In genomic region chr5:67731886-67732285, GRCh38 we compare ENCODE assay signal across 18 cellular contexts.
DNase-seq lines count a peak whose midpoint lies in the region; ATAC-seq and TF ChIP-seq lines count a peak whose summit lies in the region.
"Had no signal": no experiment of that assay in that cellular context is flagged by ENCODE, and none has a peak within 500 bp of the region (broad histone marks: within the 10 kb centered on the region; RNA-seq: fewer than 3 reads in every experiment).

No MANE protein-coding gene starts in this region.

- H3K4me3 ChIP-seq in naive thymus-derived CD4-positive, alpha-beta T cell (ENCODE audit: low read length), result no peak overlapping the region

- CTCF ChIA-PET in naive thymus-derived CD4-positive, alpha-beta T cell (lab: Charles Lee), result no interaction called here
- CTCF ChIA-PET in MCF 10A (lab: Yijun Ruan, JAX), result no interaction called here

- H3K4me1 ChIP-seq in naive thymus-derived CD4-positive, alpha-beta T cell (ENCODE audit: control insufficient read depth in 2 of 2, insufficient read depth in 2 of 2, low read length in 2 of 2), result no peaks in the 10 kb centered on the region

- DNase-seq in NCI-H146 (lab: John Stamatoyannopoulos, UW) (peak; percentile 8), cerebellum (ENCODE audit: low spot score) (peak; percentile 67), medulla oblongata (ENCODE audit: extremely low spot score) (peak; percentile 94), sciatic nerve (ENCODE audit: low spot score) (no peak), MCF 10A (ENCODE audit: unreplicated experiment) (no peak)
- no peak for DNase-seq in naive thymus-derived CD4-positive, alpha-beta T cell
- no peak for DNase-seq in activated T-cell treated with anti-CD3 and anti-CD28 coated beads, Interleukin-2, amount 50 U/mL, for 24 hours
- DNase-seq: CD8-positive, alpha-beta memory T cell; DND-41; GOT3; Kasumi-1; NCI-H1105; NCI-H1694 treated with DMSO at 0.1 percent for 48 hours; NCI-H2107; NCI-H446; SW 1271 had no signal

- intact Hi-C loops in sciatic nerve (cut with DNase I) (no loop called here), MCF 10A (cut with micrococcal nuclease) (no loop called here)
- intact Hi-C loops in naive thymus-derived CD4-positive, alpha-beta T cell (cut with micrococcal nuclease), result no loop called here

- ATAC-seq in sciatic nerve, result peak; percentile 34
- no peak for ATAC-seq in naive thymus-derived CD4-positive, alpha-beta T cell
- ATAC-seq: HCT116, Right ventricle myocardium inferior had no signal

- POLR2A ChIA-PET in naive thymus-derived CD4-positive, alpha-beta T cell (lab: Charles Lee), result no interaction called here
- POLR2A ChIA-PET in MCF 10A (lab: Yijun Ruan, JAX), result interaction anchor here (0.7 kb wide), 1 partner anchor 484 kb away, joined by 3 read pairs; no protein-coding TSS in a partner anchor

- H3K27ac ChIP-seq in naive thymus-derived CD4-positive, alpha-beta T cell (ENCODE audit: low read depth, low read length), result no peak overlapping the region

- H3K27ac Mint-ChIP-seq in naive thymus-derived CD4-positive, alpha-beta T cell, result no peak overlapping the region
- no peak overlapping the region for H3K27ac Mint-ChIP-seq in activated T-cell treated with anti-CD3 and anti-CD28 coated beads, Interleukin-2, amount 50 U/mL, for 24 hours
- no peak overlapping the region for H3K27ac Mint-ChIP-seq in MCF 10A (ENCODE audit: low read depth, unreplicated experiment)

- H3K4me3 Mint-ChIP-seq in naive thymus-derived CD4-positive, alpha-beta T cell, result no peak overlapping the region
- H3K4me3 Mint-ChIP-seq in activated T-cell treated with anti-CD3 and anti-CD28 coated beads, Interleukin-2, amount 50 U/mL, for 24 hours, result no peak overlapping the region
- H3K4me3 Mint-ChIP-seq in MCF 10A (ENCODE audit: unreplicated experiment), result no peak overlapping the region
- H3K4me3 Mint-ChIP-seq: CD8-positive, alpha-beta memory T cell had no signal

- no TSS peak for BruUV-seq in MCF 10A (replicated peaks; lab: Mats Ljungman, UMichigan)

- no peaks in the 10 kb centered on the region for H3K36me3 ChIP-seq in naive thymus-derived CD4-positive, alpha-beta T cell (ENCODE audit: control insufficient read depth in 2 of 3, insufficient read depth in 3 of 3, low read length in 3 of 3)

- peaks cover 0 to 9% (median 0%) of the 10 kb centered on the region in 11 donors for H3K9me3 Mint-ChIP-seq in naive thymus-derived CD4-positive, alpha-beta T cell
- no peaks in the 10 kb centered on the region for H3K9me3 Mint-ChIP-seq in activated T-cell treated with anti-CD3 and anti-CD28 coated beads, Interleukin-2, amount 50 U/mL, for 24 hours
- H3K9me3 Mint-ChIP-seq in MCF 10A (ENCODE audit: unreplicated experiment), result peaks cover 9% of the 10 kb centered on the region

- H3K4me1 Mint-ChIP-seq in naive thymus-derived CD4-positive, alpha-beta T cell, result peaks cover 0 to 5% (median 0%) of the 10 kb centered on the region in 7 donors
- peaks cover 2% of the 10 kb centered on the region for H3K4me1 Mint-ChIP-seq in activated T-cell treated with anti-CD3 and anti-CD28 coated beads, Interleukin-2, amount 50 U/mL, for 24 hours (ENCODE audit: low read depth)
- H3K4me1 Mint-ChIP-seq in MCF 10A (ENCODE audit: insufficient read depth, unreplicated experiment), result peaks cover 20% of the 10 kb centered on the region
- H3K4me1 Mint-ChIP-seq: CD8-positive, alpha-beta memory T cell had no signal

- peaks cover 3 to 29% (median 13%) of the 10 kb centered on the region in 5 donors for H3K27me3 Mint-ChIP-seq in naive thymus-derived CD4-positive, alpha-beta T cell
- H3K27me3 Mint-ChIP-seq in activated T-cell treated with anti-CD3 and anti-CD28 coated beads, Interleukin-2, amount 50 U/mL, for 24 hours, result peaks cover 14% of the 10 kb centered on the region
- no peaks in the 10 kb centered on the region for H3K27me3 Mint-ChIP-seq in MCF 10A (ENCODE audit: insufficient read depth, unreplicated experiment)

- no peaks in the 10 kb centered on the region for H3K9me3 ChIP-seq in naive thymus-derived CD4-positive, alpha-beta T cell (ENCODE audit: control insufficient read depth in 2 of 3, low read length in 3 of 3)

- no peak for TF ChIP-seq CTCF in MCF 10A (IDR thresholded peaks at IDR 0.05; ENCODE audit: unreplicated experiment)

- no peaks in the 10 kb centered on the region for H3K36me3 Mint-ChIP-seq in naive thymus-derived CD4-positive, alpha-beta T cell
- no peaks in the 10 kb centered on the region for H3K36me3 Mint-ChIP-seq in activated T-cell treated with anti-CD3 and anti-CD28 coated beads, Interleukin-2, amount 50 U/mL, for 24 hours (ENCODE audit: low read depth)
- no peaks in the 10 kb centered on the region for H3K36me3 Mint-ChIP-seq in MCF 10A (ENCODE audit: insufficient read depth, unreplicated experiment)
- H3K36me3 Mint-ChIP-seq: CD8-positive, alpha-beta memory T cell had no signal

- H3K27me3 ChIP-seq in naive thymus-derived CD4-positive, alpha-beta T cell (ENCODE audit: control insufficient read depth in 2 of 2, insufficient read depth in 2 of 2, low read length in 2 of 2), result peaks cover 0 to 3% of the 10 kb centered on the region in 2 donors

Comparison
In these comparisons a context has a peak if more than half of its experiments do, and no peak if none do; other contexts are left out.
1. DNase-seq: peak in NCI-H146 (single experiment), cerebellum (single experiment) and medulla oblongata (single experiment); none in sciatic nerve (single experiment), naive thymus-derived CD4-positive, alpha-beta T cell (0 of 9), activated T-cell treated with anti-CD3 and anti-CD28 coated beads, Interleukin-2, amount 50 U/mL, for 24 hours (single experiment) and MCF 10A (single experiment).